In genomic region chr6:17101422-17102257, GRCh38 we compare ENCODE assay signal across 8 cellular contexts. TPM values are rescaled to one million over a fixed set of nuclear protein-coding genes. Genes with fewer than 3 reads are reported as not detected.
A peak's percentile ranks its signal among the peaks of the same experiment; 100 is the strongest.
DNase-seq lines count a peak whose midpoint lies in the region; ATAC-seq and TF ChIP-seq lines count a peak whose summit lies in the region.

Gene STMND1 (plus strand): TSS chr6:17102050. CDS start chr6:17102258, 208 bp downstream.

- H3K4me3 ChIP-seq in BE2C (ENCODE audit: low read depth, low read length) (no peak within 1 kb of the TSS), HEK293 (ENCODE audit: low read depth, low read length) (peak within 1 kb of the TSS; percentile 53), SK-N-SH (ENCODE audit: low read depth in 2 of 2, low read length in 1 of 2) (peak within 1 kb of the TSS; percentile 48 to 71), fibroblast of villous mesenchyme (ENCODE audit: low read depth, low read length) (peak within 1 kb of the TSS; percentile 43)

- WGBS in SK-N-SH (ENCODE audit: low lambda C conversion rate) = 10% methylated on average over 11 of the region's 57 CpGs

- H4K20me1 ChIP-seq in SK-N-SH (ENCODE audit: insufficient read depth) = no peaks in the 10 kb centered on the region

- H2AFZ ChIP-seq in SK-N-SH (ENCODE audit: low read depth) = peak within 1 kb of the TSS; percentile 77

- no peaks in the 10 kb centered on the region for H3K9me3 ChIP-seq in BE2C
- H3K9me3 ChIP-seq in HEK293 (ENCODE audit: control insufficient read depth, insufficient read depth, low read depth, low read length) = no peaks in the 10 kb centered on the region
- no peaks in the 10 kb centered on the region for H3K9me3 ChIP-seq in SK-N-SH

- H3K9ac ChIP-seq in SK-N-SH = no peak within 1 kb of the TSS; the same call in 1 of the 2 replicates

- peaks cover 9% of the 10 kb centered on the region for H3K27me3 ChIP-seq in BE2C
- H3K27me3 ChIP-seq in SK-N-SH (ENCODE audit: insufficient read depth) = peaks cover 17% of the 10 kb centered on the region; the same call in 1 of the 2 replicates

- H3K4me1 ChIP-seq in BE2C = no peaks in the 10 kb centered on the region
- H3K4me1 ChIP-seq in HEK293 (ENCODE audit: control insufficient read depth, insufficient read depth, low read length) = peaks cover 7% of the 10 kb centered on the region; the same call in 1 of the 2 replicates
- peaks cover 0 to 5% of the 10 kb centered on the region in 2 experiments; a peak in 1 of 4 replicates for H3K4me1 ChIP-seq in SK-N-SH (ENCODE audit: control insufficient read depth in 1 of 2, insufficient read depth in 2 of 2, low read depth in 1 of 2, low read length in 1 of 2)

- peak within 1 kb of the TSS; percentile 97 for H3K4me2 ChIP-seq in SK-N-SH

- peak; percentile 22 for DNase-seq in BE2C
- peak; percentile 47 for DNase-seq in SK-N-SH
- DNase-seq in fibroblast of villous mesenchyme (ENCODE audit: low read depth) = peak; percentile 26
- DNase-seq in omental fat pad (ENCODE audit: low spot score) = no peak
- no peak for DNase-seq in RKO (ENCODE audit: low spot score)

- POLR2A ChIA-PET in HEK293 (lab: Yijun Ruan, JAX) (no interaction called here), SK-N-SH (lab: Yijun Ruan, JAX) (no interaction called here)

- H3F3A ChIP-seq in SK-N-SH (replicated peaks; ENCODE audit: insufficient read depth) = no peaks in the 10 kb centered on the region

- no peaks in the 10 kb centered on the region for H3K79me2 ChIP-seq in SK-N-SH (ENCODE audit: insufficient read depth)

- peak within 1 kb of the TSS; percentile 81 for H3K27ac ChIP-seq in HEK293 (ENCODE audit: extremely low read depth, low read depth, low read length)
- H3K27ac ChIP-seq in SK-N-SH (ENCODE audit: low read depth in 2 of 2, low read length in 1 of 2) = no peak within 1 kb of the TSS

- H3K9me2 ChIP-seq in SK-N-SH = no peaks in the 10 kb centered on the region

- TF ChIP-seq CTCF in BE2C (IDR thresholded peaks at IDR 0.05; ENCODE audit: low read depth, low read length) (no peak), HEK293 (tag by site-specific recombination; IDR thresholded peaks at IDR 0.05) (no peak; the same call in 1 of the 2 replicates), SK-N-SH (IDR thresholded peaks at IDR 0.05) (no peak), fibroblast of villous mesenchyme (IDR thresholded peaks at IDR 0.05; ENCODE audit: insufficient read depth, low read depth, low read length) (no peak), omental fat pad (IDR thresholded peaks at IDR 0.05) (no peak)

- no peak for TF ChIP-seq RAD21 in SK-N-SH (IDR thresholded peaks at IDR 0.05; ENCODE audit: low read length)

- H3K36me3 ChIP-seq in BE2C = no peaks in the 10 kb centered on the region
- no peaks in the 10 kb centered on the region for H3K36me3 ChIP-seq in HEK293 (ENCODE audit: control insufficient read depth in 2 of 2, insufficient read depth in 1 of 2, low read length in 2 of 2)
- H3K36me3 ChIP-seq in SK-N-SH (replicated peaks in 1 of 2; ENCODE audit: control insufficient read depth in 1 of 2, insufficient read depth in 2 of 2, low read length in 1 of 2) = no peaks in the 10 kb centered on the region

- CTCF ChIA-PET in HEK293 (lab: Yijun Ruan, JAX) = interaction anchor here (0.6 to 1.1 kb wide), 3 partner anchors 13 to 330 kb away, joined by 3 to 5 read pairs (median 4); no protein-coding TSS in a partner anchor
- CTCF ChIA-PET in SK-N-SH (lab: Yijun Ruan, JAX) = no interaction called here

- ATAC-seq in omental fat pad (ENCODE audit: low FRiP score) = peak; percentile 58
- ATAC-seq in HG03354 (IDR thresholded peaks at IDR 0.05; ENCODE audit: poor library complexity, severe bottlenecking, unreplicated experiment) = no peak
- no peak for ATAC-seq in HG03378 (IDR thresholded peaks at IDR 0.05; ENCODE audit: unreplicated experiment)

- TF ChIP-seq EP300 in SK-N-SH (IDR thresholded peaks at IDR 0.05; ENCODE audit: borderline replicate concordance in 1 of 2, low read depth in 1 of 2, low read length in 1 of 2) = no peak

TF ChIP-seq in HEK293, 187 proteins besides CTCF, POLR2A, EP300 and RAD21 (continues in another document):
- TF ChIP-seq ZNF169 (tag by site-specific recombination; IDR thresholded peaks at IDR 0.05) = no peak
- no peak for TF ChIP-seq ZNF555 (tag by site-specific recombination; conservative IDR thresholded peaks at IDR 0.05)
- TF ChIP-seq ZBTB11 (tag by site-specific recombination; conservative IDR thresholded peaks at IDR 0.05; ENCODE audit: low read depth) = no peak
- TF ChIP-seq ZNF658 (tag by site-specific recombination; IDR thresholded peaks at IDR 0.05) = no peak
- peak; percentile 12; the same call in 1 of the 2 replicates for TF ChIP-seq ZNF558 (tag by site-specific recombination; IDR thresholded peaks at IDR 0.05)
- TF ChIP-seq ZNF707 (tag by site-specific recombination; IDR thresholded peaks at IDR 0.05) = no peak
- TF ChIP-seq ZNF24 (tag by site-specific recombination; IDR thresholded peaks at IDR 0.05) = no peak
- TF ChIP-seq ZNF510 (tag by site-specific recombination; IDR thresholded peaks at IDR 0.05; ENCODE audit: insufficient replicate concordance) = no peak
- TF ChIP-seq TCF7L2 (IDR thresholded peaks at IDR 0.05; ENCODE audit: borderline replicate concordance, low read depth, low read length) = no peak
- peak; percentile 90 for TF ChIP-seq ZNF843 (tag by site-specific recombination; IDR thresholded peaks at IDR 0.05)

TF ChIP-seq in SK-N-SH, 30 proteins besides CTCF, POLR2A, EP300 and RAD21:
- TF ChIP-seq YY1 (IDR thresholded peaks at IDR 0.05; ENCODE audit: low read depth) (no peak), ELF1 (IDR thresholded peaks at IDR 0.05) (no peak), CHD2 (IDR thresholded peaks at IDR 0.05; ENCODE audit: low read length, partially characterized antibody) (no peak), MEF2A (IDR thresholded peaks at IDR 0.05; ENCODE audit: borderline replicate concordance, low read depth) (no peak), USF1 (IDR thresholded peaks at IDR 0.05; ENCODE audit: borderline replicate concordance, low read depth) (no peak), IRF3 (IDR thresholded peaks at IDR 0.05; ENCODE audit: low read depth, low read length) (no peak), REST (IDR thresholded peaks at IDR 0.05; ENCODE audit: low read depth, low read length) (peak; percentile 57; the same call in 1 of the 2 replicates), MAX (IDR thresholded peaks at IDR 0.05; ENCODE audit: low read depth) (no peak), MXI1 (IDR thresholded peaks at IDR 0.05; ENCODE audit: low read depth, low read length) (no peak)
TF ChIP-seq in SK-N-SH: peak in this region for 1.

RNA-seq across cellular contexts. Expression of gene STMND1, which starts in this region (rescaled TPM):
- polyA plus RNA-seq in BE2C (2012; ENCODE audit: insufficient read depth, insufficient read length, low read depth) = 0.29 TPM
- polyA plus RNA-seq in SK-N-SH (2012; rRNA removed) = not detected in 2 replicates
- not detected in 2 replicates for polyA plus RNA-seq in SK-N-SH (2012; cell fraction: cytosol; rRNA removed)
- polyA plus RNA-seq in SK-N-SH (2012; cell fraction: nucleus; rRNA removed) = not detected in 2 replicates
- total RNA-seq in fibroblast of villous mesenchyme (under 0.01 TPM in 1 of 2 replicates, not detected in the other), omental fat pad (not detected)

Comparison
In these comparisons a context has a peak if more than half of its experiments do, and no peak if none do; other contexts are left out.
1. Peak in DNase-seq, H3K4me3 ChIP-seq and H3K4me2 ChIP-seq in SK-N-SH; RNA of the gene not detected or under 1 TPM.
2. Peak in DNase-seq and H3K4me3 ChIP-seq in fibroblast of villous mesenchyme; RNA of the gene not detected or under 1 TPM.
3. Peak in ATAC-seq in omental fat pad; RNA of the gene not detected or under 1 TPM.